Comparison of ENCODE assay signal across 9 cellular contexts in the genomic region with DNA sequence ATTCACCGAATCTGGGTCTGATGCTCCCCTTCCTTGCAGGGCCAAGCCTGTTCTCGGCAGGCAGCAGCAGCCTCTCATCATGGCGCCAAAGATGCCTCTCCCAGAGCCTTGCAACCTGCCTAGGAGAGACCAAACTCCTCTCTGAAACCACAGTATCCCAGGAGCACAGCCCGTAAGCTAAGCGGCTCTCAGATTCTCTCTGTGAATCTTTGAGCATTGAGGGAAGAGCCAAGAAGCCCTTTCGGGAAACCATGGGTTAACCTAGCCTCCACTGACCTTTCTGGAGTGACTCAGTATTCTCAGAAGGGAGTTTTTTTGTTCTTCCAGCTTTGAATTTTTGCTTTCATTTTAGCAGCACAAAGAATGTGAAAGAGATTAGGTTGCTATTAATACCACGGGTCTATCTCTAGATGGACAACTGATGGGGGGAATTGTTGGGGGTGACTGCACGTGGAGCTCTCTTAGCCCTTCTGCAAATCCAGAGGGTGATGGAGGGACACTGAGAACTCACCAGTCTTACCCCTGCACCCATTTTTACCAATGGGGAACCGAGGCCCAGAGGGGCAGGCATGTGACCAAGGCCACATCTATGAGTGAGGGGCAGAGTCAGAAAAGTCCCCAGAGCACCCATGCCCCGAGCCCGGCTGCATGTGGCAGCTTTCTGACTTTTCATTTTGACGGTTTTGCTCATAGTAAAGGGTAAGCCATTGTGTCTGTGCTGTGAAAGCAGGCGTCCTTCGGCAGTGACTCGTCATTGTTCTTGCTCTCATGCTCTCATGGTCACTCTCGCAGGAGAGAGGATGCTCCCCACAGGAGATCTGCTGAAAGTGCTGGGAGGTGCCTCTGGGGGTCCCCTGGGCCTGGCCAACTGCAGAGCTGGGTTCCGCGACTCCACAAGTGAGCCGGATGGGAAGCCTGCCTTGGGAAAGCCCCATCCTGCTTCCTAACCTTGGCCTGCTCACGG. TPM values are rescaled to one million over a fixed set of nuclear protein-coding genes. Genes with fewer than 3 reads are reported as not detected.
A peak's percentile ranks its signal among the peaks of the same experiment; 100 is the strongest.
DNase-seq lines count a peak whose midpoint lies in the region; ATAC-seq, FAIRE-seq and TF ChIP-seq lines count a peak whose summit lies in the region.
"Had no signal": no experiment of that assay in that cellular context is flagged by ENCODE, and none has a peak within 500 bp of the region (broad histone marks: within the 10 kb centered on the region; RNA-seq: fewer than 3 reads in every experiment).

No MANE protein-coding gene starts in this region.

- peak overlapping the region; percentile 89 for H2AFZ ChIP-seq in ACC112 (ENCODE audit: low read length, unreplicated experiment)

- H3K4me3 Mint-ChIP-seq in chondrocyte (ENCODE audit: unreplicated experiment), result peak overlapping the region; percentile 44

- DNase-seq in GM19239 (ENCODE audit: insufficient read length, low spot score), result peak; percentile 38
- DNase-seq in chondrocyte (ENCODE audit: low spot score), result no peak
- no peak for DNase-seq in omental fat pad (ENCODE audit: low spot score)
- no peak for DNase-seq in GOT3 (lab: John Stamatoyannopoulos, UW)
- no peak for DNase-seq in NCI-H2196 (lab: John Stamatoyannopoulos, UW; ENCODE audit: unreplicated experiment)
- no peak for DNase-seq in hypothalamus (lab: John Stamatoyannopoulos, UW)

- TF ChIP-seq CTCF in chondrocyte (IDR thresholded peaks at IDR 0.05) (no peak), omental fat pad (IDR thresholded peaks at IDR 0.05) (no peak)

- H3K4me1 Mint-ChIP-seq in chondrocyte (ENCODE audit: low read depth), result peaks cover 86% of the 10 kb centered on the region

- FAIRE-seq in GM19239 (lab: Jason Lieb, UNC), result peak; percentile 73
- FAIRE-seq: colon had no signal

- peak; percentile 31 for ATAC-seq in HG03558 (IDR thresholded peaks at IDR 0.05; ENCODE audit: extremely low read depth, unreplicated experiment)
- peak; percentile 64 for ATAC-seq in omental fat pad (ENCODE audit: low FRiP score)

- H3K9me3 Mint-ChIP-seq in chondrocyte (ENCODE audit: low read depth), result no peaks in the 10 kb centered on the region

- H3K27ac Mint-ChIP-seq in chondrocyte (ENCODE audit: unreplicated experiment), result peak overlapping the region; percentile 99

- H3K27me3 ChIP-seq in ACC112 (ENCODE audit: insufficient read depth, low read length), result no peaks in the 10 kb centered on the region

- no peaks in the 10 kb centered on the region for H3K36me3 Mint-ChIP-seq in chondrocyte (ENCODE audit: low read depth)

- H3K27ac ChIP-seq in ACC112 (ENCODE audit: low read depth, low read length), result peak overlapping the region; percentile 91

- no peaks in the 10 kb centered on the region for H3K27me3 Mint-ChIP-seq in chondrocyte (ENCODE audit: low read depth)

- no peaks in the 10 kb centered on the region for H3K79me2 ChIP-seq in ACC112 (ENCODE audit: control insufficient read depth, insufficient read depth, low read length, unreplicated experiment)

- H3K4me3 ChIP-seq in ACC112 (ENCODE audit: low read depth, low read length), result peak overlapping the region; percentile 67

- H3K36me3 ChIP-seq in ACC112 (ENCODE audit: insufficient read depth, low read length), result no peaks in the 10 kb centered on the region

- H3K4me1 ChIP-seq in ACC112 (ENCODE audit: control insufficient read depth, insufficient read depth, low read length, unreplicated experiment), result peaks cover 59% of the 10 kb centered on the region

RNA-seq across cellular contexts. Expression of a gene that starts 36.0 kb away (rescaled TPM):
- total RNA-seq in chondrocyte, result 19.2 to 51.0 TPM (median 50.6 TPM) in 3 replicates
- 10 to 100 TPM in 2 of 4 donors, 1 to 10 TPM in 2; 3.3 to 32.3 (median 7.7) TPM for total RNA-seq in omental fat pad
